1 cellular context compared by ENCODE assay signal in the genomic region with DNA sequence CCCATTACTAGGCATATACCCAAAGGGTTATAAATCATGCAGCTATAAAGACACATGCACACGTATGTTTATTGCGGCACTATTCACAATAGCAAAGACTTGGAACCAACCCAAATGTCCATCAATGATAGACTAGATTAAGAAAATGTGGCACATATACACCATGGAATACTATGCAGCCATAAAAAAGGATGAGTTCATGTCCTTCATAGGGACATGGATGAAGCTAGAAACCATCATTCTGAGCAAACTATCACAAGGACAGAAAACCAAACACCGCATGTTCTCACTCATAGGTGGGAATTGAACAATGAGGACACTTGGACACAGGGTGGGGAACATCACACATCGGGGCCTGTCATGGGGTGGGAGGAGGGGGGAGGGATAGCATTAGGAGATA.
TF ChIP-seq lines count a peak whose summit lies in the region.
"Not testable (repeated sequence)": the region's sequence is repeated elsewhere in the genome, so short reads cannot be mapped to it uniquely, and the experiment has no call there.

No MANE protein-coding gene starts in this region.

- not testable (repeated sequence) for H3K4me3 ChIP-seq in HEK293 (ENCODE audit: low read depth, low read length)

- POLR2A ChIA-PET in HEK293 (lab: Yijun Ruan, JAX) = not testable (repeated sequence)

- H3K36me3 ChIP-seq in HEK293 (ENCODE audit: control insufficient read depth in 2 of 2, insufficient read depth in 1 of 2, low read length in 2 of 2) = not testable (repeated sequence)

- not testable (repeated sequence) for H3K9me3 ChIP-seq in HEK293 (ENCODE audit: control insufficient read depth, insufficient read depth, low read depth, low read length)

- H3K4me1 ChIP-seq in HEK293 (ENCODE audit: control insufficient read depth, insufficient read depth, low read length) = not testable (repeated sequence)

- not testable (repeated sequence) for TF ChIP-seq CTCF in HEK293 (tag by site-specific recombination; IDR thresholded peaks at IDR 0.05)

- not testable (repeated sequence) for H3K27ac ChIP-seq in HEK293 (ENCODE audit: extremely low read depth, low read depth, low read length)

- CTCF ChIA-PET in HEK293 (lab: Yijun Ruan, JAX) = not testable (repeated sequence)

TF ChIP-seq in HEK293, 187 proteins besides CTCF, POLR2A, EP300 and RAD21:
- TF ChIP-seq ZNF146 (tag by site-specific recombination; IDR thresholded peaks at IDR 0.05) = peak; percentile 95
- TF ChIP-seq, protein P1, sequence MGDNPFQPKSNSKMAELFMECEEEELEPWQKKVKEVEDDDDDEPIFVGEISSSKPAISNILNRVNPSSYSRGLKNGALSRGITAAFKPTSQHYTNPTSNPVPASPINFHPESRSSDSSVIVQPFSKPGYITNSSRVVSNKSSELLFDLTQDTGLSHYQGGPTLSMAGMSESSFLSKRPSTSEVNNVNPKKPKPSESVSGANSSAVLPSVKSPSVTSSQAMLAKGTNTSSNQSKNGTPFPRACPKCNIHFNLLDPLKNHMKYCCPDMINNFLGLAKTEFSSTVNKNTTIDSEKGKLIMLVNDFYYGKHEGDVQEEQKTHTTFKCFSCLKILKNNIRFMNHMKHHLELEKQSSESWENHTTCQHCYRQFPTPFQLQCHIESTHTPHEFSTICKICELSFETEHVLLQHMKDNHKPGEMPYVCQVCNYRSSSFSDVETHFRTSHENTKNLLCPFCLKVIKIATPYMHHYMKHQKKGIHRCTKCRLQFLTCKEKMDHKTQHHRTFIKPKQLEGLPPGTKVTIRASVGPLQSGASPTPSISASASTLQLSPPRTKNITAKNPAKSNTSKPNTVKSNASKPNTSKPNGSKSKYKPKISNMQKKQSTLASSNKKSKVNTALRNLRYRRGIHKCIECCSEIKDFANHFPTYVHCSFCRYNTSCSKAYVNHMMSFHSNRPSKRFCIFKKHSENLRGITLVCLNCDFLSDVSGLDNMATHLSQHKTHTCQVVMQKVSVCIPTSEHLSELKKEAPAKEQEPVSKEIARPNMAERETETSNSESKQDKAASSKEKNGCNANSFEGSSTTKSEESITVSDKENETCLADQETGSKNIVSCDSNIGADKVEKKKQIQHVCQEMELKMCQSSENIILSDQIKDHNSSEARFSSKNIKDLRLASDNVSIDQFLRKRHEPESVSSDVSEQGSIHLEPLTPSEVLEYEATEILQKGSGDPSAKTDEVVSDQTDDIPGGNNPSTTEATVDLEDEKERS (tag by site-specific recombination; IDR thresholded peaks at IDR 0.05) = 0 out of 2 replicates have a peak, but pooled peaks have one; percentile 64
- TF ChIP-seq, protein P2, sequence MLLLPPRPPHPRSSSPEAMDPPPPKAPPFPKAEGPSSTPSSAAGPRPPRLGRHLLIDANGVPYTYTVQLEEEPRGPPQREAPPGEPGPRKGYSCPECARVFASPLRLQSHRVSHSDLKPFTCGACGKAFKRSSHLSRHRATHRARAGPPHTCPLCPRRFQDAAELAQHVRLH (tag by site-specific recombination; IDR thresholded peaks at IDR 0.05) = peak; percentile 66; the same call in 1 of the 2 replicates
